ENCODE assay signal across 11 cellular contexts in genomic region chr3:16178628-16178988, GRCh38. TPM values are rescaled to one million over a fixed set of nuclear protein-coding genes. Genes with fewer than 3 reads are reported as not detected.
DNase-seq lines count a peak whose midpoint lies in the region; ATAC-seq and TF ChIP-seq lines count a peak whose summit lies in the region.
"Had no signal": no experiment of that assay in that cellular context is flagged by ENCODE, and none has a peak within 500 bp of the region (broad histone marks: within the 10 kb centered on the region; RNA-seq: fewer than 3 reads in every experiment).

No MANE protein-coding gene starts in this region.

- H4K20me1 ChIP-seq in DND-41 (ENCODE audit: insufficient read depth, low read length) (no peaks in the 10 kb centered on the region), H9 (ENCODE audit: control insufficient read depth, insufficient read depth, insufficient read length) (no peaks in the 10 kb centered on the region)

- H3K9me3 ChIP-seq in DND-41 (ENCODE audit: insufficient read depth, low read length, severe bottlenecking) (no peaks in the 10 kb centered on the region), H9 (ENCODE audit: control insufficient read depth, low read depth, low read length) (no peaks in the 10 kb centered on the region), adipocyte (ENCODE audit: control insufficient read depth, low read length) (no peaks in the 10 kb centered on the region), psoas muscle (no peaks in the 10 kb centered on the region)

- ATAC-seq in DND-41 (ENCODE audit: insufficient read depth, low read depth) (no peak), psoas muscle (no peak), GM18861 (IDR thresholded peaks at IDR 0.05; ENCODE audit: unreplicated experiment) (no peak), GM19328 (IDR thresholded peaks at IDR 0.05; ENCODE audit: unreplicated experiment) (no peak), GM21447 (IDR thresholded peaks at IDR 0.05; ENCODE audit: unreplicated experiment) (no peak)

- H3K4me3 ChIP-seq in DND-41 (ENCODE audit: low read depth in 1 of 2, low read length in 2 of 2) (no peak overlapping the region), adipocyte (ENCODE audit: low read length) (peak overlapping the region; percentile 63), psoas muscle (peak overlapping the region; percentile 55)

- H2BK120ac ChIP-seq in H9 (ENCODE audit: low read depth, low read length, poor library complexity, severe bottlenecking), result no peak overlapping the region

- H3K23ac ChIP-seq in H9 (ENCODE audit: insufficient read length, low read depth, low read length), result no peak overlapping the region

- no peak overlapping the region for H3K14ac ChIP-seq in H9 (ENCODE audit: insufficient read depth, low read length)

- peak overlapping the region in 1 of 3 experiments; percentile 24; a peak in 1 of 7 replicates for H3K27ac Mint-ChIP-seq in H9
- H3K27ac Mint-ChIP-seq: activated naive CD4-positive, alpha-beta T cell treated with anti-CD3 and anti-CD28 coated beads, Interleukin-2, amount 50 U/mL, for 24 hours had no signal

- WGBS in H9 (ENCODE audit: extremely low coverage, insufficient read length, low lambda C conversion rate), result no CpG with 5 or more reads among the region's 9 CpGs
- 63 to 75% (median 67%) methylated on average over 9 of the region's 9 CpGs for WGBS in psoas muscle, 3 donors

- H3K23me2 ChIP-seq in H9 (ENCODE audit: insufficient read length, low read depth, low read length, poor library complexity, severe bottlenecking), result no peaks in the 10 kb centered on the region

- no peak overlapping the region for H3K27ac ChIP-seq in DND-41 (ENCODE audit: low read length)
- no peak overlapping the region for H3K27ac ChIP-seq in H9 (ENCODE audit: insufficient read length, low read depth, low read length)
- H3K27ac ChIP-seq in psoas muscle, result no peak overlapping the region

- no peak overlapping the region for H2BK12ac ChIP-seq in H9 (ENCODE audit: insufficient read length, low read depth, low read length)

- H3K27me3 ChIP-seq in DND-41 (ENCODE audit: insufficient read depth, low read length, poor library complexity) (peaks cover 30% of the 10 kb centered on the region), H9 (ENCODE audit: insufficient read depth, low read length) (no peaks in the 10 kb centered on the region), adipocyte (replicated peaks; ENCODE audit: control insufficient read depth, insufficient read depth, low read length) (no peaks in the 10 kb centered on the region), psoas muscle (ENCODE audit: insufficient read depth in 3 of 3, low read length in 2 of 3) (no peaks in the 10 kb centered on the region)

- no peak overlapping the region for H2BK5ac ChIP-seq in H9 (ENCODE audit: insufficient read length, low read length)

- no peaks in the 10 kb centered on the region; a peak in 1 of 7 replicates for H3K36me3 Mint-ChIP-seq in H9 (ENCODE audit: insufficient read depth in 1 of 3, low read depth in 3 of 3)
- H3K36me3 Mint-ChIP-seq: activated naive CD4-positive, alpha-beta T cell treated with anti-CD3 and anti-CD28 coated beads, Interleukin-2, amount 50 U/mL, for 24 hours; naive thymus-derived CD8-positive, alpha-beta T cell had no signal

- H3K9me3 Mint-ChIP-seq in H9, result no peaks in the 10 kb centered on the region
- H3K9me3 Mint-ChIP-seq: activated naive CD4-positive, alpha-beta T cell treated with anti-CD3 and anti-CD28 coated beads, Interleukin-2, amount 50 U/mL, for 24 hours; naive thymus-derived CD8-positive, alpha-beta T cell had no signal

- H3K18ac ChIP-seq in H9 (ENCODE audit: insufficient read length, low read depth, low read length), result no peak overlapping the region

- DNase-seq in DND-41 (no peak), H9 (no peak), adipocyte (ENCODE audit: low read depth) (no peak), psoas muscle (no peak), COR-L47 (lab: John Stamatoyannopoulos, UW) (no peak)

- H2BK20ac ChIP-seq in H9 (ENCODE audit: low read depth, low read length, poor library complexity, severe bottlenecking), result no peak overlapping the region

- TF ChIP-seq CTCF in DND-41 (IDR thresholded peaks at IDR 0.05; ENCODE audit: borderline replicate concordance, extremely low read depth, low read length, poor library complexity, severe bottlenecking) (no peak), H9 (conservative IDR thresholded peaks at IDR 0.05) (peak; percentile 17; the same call in 2 of the 3 replicates), psoas muscle (IDR thresholded peaks at IDR 0.05) (no peak)

- H3K4ac ChIP-seq in H9 (ENCODE audit: low read depth, low read length), result no peak overlapping the region

- H3K79me1 ChIP-seq in H9 (ENCODE audit: insufficient read depth, low read depth, low read length, poor library complexity, severe bottlenecking), result no peaks in the 10 kb centered on the region

- no peak overlapping the region for H4K8ac ChIP-seq in H9 (replicated peaks; ENCODE audit: insufficient read length, low read depth, low read length)

- H2AK5ac ChIP-seq in H9 (ENCODE audit: insufficient read length, low read length), result no peak overlapping the region

- peaks cover 10% of the 10 kb centered on the region for H3K4me1 ChIP-seq in DND-41 (ENCODE audit: insufficient read depth, low read length)
- no peaks in the 10 kb centered on the region for H3K4me1 ChIP-seq in H9 (ENCODE audit: insufficient read depth, low read length)
- peaks cover 85% of the 10 kb centered on the region for H3K4me1 ChIP-seq in adipocyte (ENCODE audit: control insufficient read depth, insufficient read depth, low read length)
- peaks cover 48% of the 10 kb centered on the region for H3K4me1 ChIP-seq in psoas muscle

- intact Hi-C loops in psoas muscle (cut with DNase I), result loop anchor here (1.0 to 5.0 kb wide), 6 partner anchors 68 to 361 kb away; no protein-coding TSS in a partner anchor

- no peaks in the 10 kb centered on the region for H3K36me3 ChIP-seq in DND-41 (ENCODE audit: insufficient read depth, low read length)
- H3K36me3 ChIP-seq in adipocyte (ENCODE audit: control insufficient read depth, insufficient read depth, low read length, severe bottlenecking), result peaks cover 10% of the 10 kb centered on the region
- H3K36me3 ChIP-seq in psoas muscle (ENCODE audit: insufficient read depth in 1 of 2, low read depth in 1 of 2), result no peaks in the 10 kb centered on the region

- H3K79me2 ChIP-seq in DND-41 (ENCODE audit: insufficient read depth, low read length), result no peaks in the 10 kb centered on the region
- H3K79me2 ChIP-seq in H9 (ENCODE audit: insufficient read depth, low read length), result no peaks in the 10 kb centered on the region

- H3K56ac ChIP-seq in H9 (ENCODE audit: insufficient read length, low read depth, low read length), result no peak overlapping the region

- H3K4me1 Mint-ChIP-seq in H9, result peaks cover 12 to 23% of the 10 kb centered on the region in 2 experiments

- no peak overlapping the region for H4K91ac ChIP-seq in H9 (ENCODE audit: insufficient read length, low read depth, low read length)

- H3T11ph ChIP-seq in H9 (ENCODE audit: low read length), result no peak overlapping the region

- H3K4me3 Mint-ChIP-seq in H9, result no peak overlapping the region
- H3K4me3 Mint-ChIP-seq: activated naive CD4-positive, alpha-beta T cell treated with anti-CD3 and anti-CD28 coated beads, Interleukin-2, amount 50 U/mL, for 24 hours; naive thymus-derived CD8-positive, alpha-beta T cell had no signal

- H2BK15ac ChIP-seq in H9 (ENCODE audit: low read depth, low read length), result no peak overlapping the region

- H3K4me2 ChIP-seq in DND-41 (ENCODE audit: insufficient read depth, low read length), result peak overlapping the region; percentile 54
- no peak overlapping the region for H3K4me2 ChIP-seq in H9 (ENCODE audit: insufficient read depth, insufficient read length, low read length)

- H3K9ac ChIP-seq in DND-41 (ENCODE audit: low read depth, low read length) (no peak overlapping the region), H9 (ENCODE audit: extremely low read depth, insufficient read length, low read length) (no peak overlapping the region), adipocyte (ENCODE audit: low read length) (peak overlapping the region; percentile 88)

- H3K27me3 Mint-ChIP-seq in H9 (ENCODE audit: low read depth), result peaks cover 26% of the 10 kb centered on the region

- H4K5ac ChIP-seq in H9 (ENCODE audit: insufficient read length, low read depth, low read length), result no peak overlapping the region

- H2AFZ ChIP-seq in DND-41 (ENCODE audit: low read depth, low read length) (no peak overlapping the region), H9 (ENCODE audit: low read length) (no peak overlapping the region)

RNA-seq across cellular contexts. Expression of gene GALNT15, which starts 4.1 kb away (rescaled TPM):
- total RNA-seq in H9 (2021) (0.04 TPM in 1 of 2 replicates, not detected in the other), psoas muscle (10 to 100 TPM in 3 of 4 donors, 1 to 10 TPM in 1; 5.5 to 50.6 (median 24.1) TPM)
- 10 to 100 TPM; 16.2 to 29.6 (median 25.8) TPM for polyA plus RNA-seq in psoas muscle
- total RNA-seq: naive thymus-derived CD8-positive, alpha-beta T cell; T-helper 1 cell treated with Interleukin-12 subunit alpha and Interleukin-12 subunit beta and Interleukin-4 antibody, amounts not matched to agents 30 ng/mL and 1 ng/mL, for 36 hours had no signal
- polyA plus RNA-seq: naive thymus-derived CD8-positive, alpha-beta T cell had no signal

Comparison
In these comparisons a context has a peak if more than half of its experiments do, and no peak if none do; other contexts are left out.
1. H3K4me3 ChIP-seq: peak in adipocyte (single experiment) and psoas muscle (single experiment); none in DND-41 (0 of 2).